25 cellular contexts compared by ENCODE assay signal in the genomic region with DNA sequence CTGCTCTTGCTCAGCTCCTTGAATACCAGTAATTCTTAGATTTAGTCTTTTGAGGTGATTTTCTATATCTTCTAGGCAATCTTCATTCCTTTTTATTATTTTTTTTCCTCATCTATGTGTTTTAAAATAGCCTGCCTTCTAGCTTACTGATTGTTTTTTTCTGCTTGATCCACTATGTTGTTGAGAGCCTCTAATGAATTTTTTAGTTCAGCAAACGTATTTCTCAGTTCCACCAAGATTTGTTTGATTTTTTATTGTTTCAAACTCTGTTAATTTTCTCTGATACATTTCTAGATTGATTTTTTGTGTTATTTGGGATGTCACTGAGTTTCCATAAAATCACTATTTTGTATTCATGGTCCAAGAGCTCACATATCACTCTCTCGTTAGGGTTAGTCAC.
"Had no signal": no experiment of that assay in that cellular context is flagged by ENCODE, and none has a peak within 500 bp of the region (broad histone marks: within the 10 kb centered on the region; RNA-seq: fewer than 3 reads in every experiment).

No MANE protein-coding gene starts in this region.

- H3K4me3 ChIP-seq: adrenal gland, breast epithelium, cardiac muscle cell, colonic mucosa, esophagus squamous epithelium, gastroesophageal sphincter had no signal

- FAIRE-seq: endometrium, endothelial cell of umbilical vein had no signal

- H3K27ac ChIP-seq: adrenal gland, breast epithelium, cardiac muscle cell, colonic mucosa, esophagus squamous epithelium, gastroesophageal sphincter had no signal

- ATAC-seq: activated CD4-positive, alpha-beta T cell treated with anti-CD3 and anti-CD28 coated beads for 36 hours; gastroesophageal sphincter had no signal

- H3K27me3 Mint-ChIP-seq: activated CD4-positive, alpha-beta memory T cell treated with anti-CD3 and anti-CD28 coated beads for 36 hours; activated CD4-positive, alpha-beta T cell treated with anti-CD3 and anti-CD28 coated beads for 36 hours; activated CD4-positive, alpha-beta T cell treated with anti-CD3 and anti-CD28 coated beads, Interleukin-2, amount 10 ng/mL, durations not matched to agents 24 days and 14 days; activated naive CD4-positive, alpha-beta T cell treated with anti-CD3 and anti-CD28 coated beads, Interleukin-2, amount 10 ng/mL, durations not matched to agents 7 days and 5 days had no signal

- H3K27ac Mint-ChIP-seq: activated naive CD4-positive, alpha-beta T cell treated with anti-CD3 and anti-CD28 coated beads, Interleukin-2, amount 10 ng/mL, durations not matched to agents 7 days and 5 days; brain had no signal

- H3K36me3 ChIP-seq: adrenal gland, breast epithelium, cardiac muscle cell, colonic mucosa had no signal

- H3K9me3 ChIP-seq: colonic mucosa had no signal

- DNase-seq: activated CD4-positive, alpha-beta memory T cell treated with anti-CD3 and anti-CD28 coated beads for 36 hours; activated CD4-positive, alpha-beta T cell treated with anti-CD3 and anti-CD28 coated beads for 36 hours; activated CD4-positive, alpha-beta T cell treated with anti-CD3 and anti-CD28 coated beads, Interleukin-2, amount 10 ng/mL, durations not matched to agents 24 days and 14 days; activated CD4-positive, CD25-positive, alpha-beta regulatory T cell; activated CD4-positive, CD25-positive, alpha-beta regulatory T cell treated with anti-CD3 and anti-CD28 coated beads, Interleukin-2, amount 50 U/mL, for 72 hours; activated CD8-positive, alpha-beta memory T cell treated with anti-CD3 and anti-CD28 coated beads for 24 hours; activated gamma-delta T cell; activated naive CD4-positive, alpha-beta T cell; activated naive CD4-positive, alpha-beta T cell treated with anti-CD3 and anti-CD28 coated beads, Interleukin-2, amount 10 ng/mL, durations not matched to agents 7 days and 5 days; activated T-cell treated with anti-CD3 and anti-CD28 coated beads, Interleukin-2, amount 50 U/mL, for 48 hours; adrenal gland; amygdala; aorta; central memory CD4-positive, alpha-beta T cell; cerebellar nuclear complex; colonic mucosa; effector CD8-positive, alpha-beta T cell; esophagus squamous epithelium; T-helper 2 cell had no signal

- H3K4me3 Mint-ChIP-seq: activated CD4-positive, alpha-beta memory T cell treated with anti-CD3 and anti-CD28 coated beads for 36 hours; activated CD4-positive, alpha-beta T cell treated with anti-CD3 and anti-CD28 coated beads for 36 hours; activated CD4-positive, alpha-beta T cell treated with anti-CD3 and anti-CD28 coated beads, Interleukin-2, amount 10 ng/mL, durations not matched to agents 24 days and 14 days; activated naive CD4-positive, alpha-beta T cell treated with anti-CD3 and anti-CD28 coated beads, Interleukin-2, amount 10 ng/mL, durations not matched to agents 7 days and 5 days; brain had no signal

- H3K4me1 ChIP-seq: breast epithelium, colonic mucosa had no signal

- H3K27me3 ChIP-seq: adrenal gland, breast epithelium, cardiac muscle cell, colonic mucosa, esophagus squamous epithelium, gastroesophageal sphincter had no signal
